ENCODE assay signal across 22 cellular contexts in the genomic region with DNA sequence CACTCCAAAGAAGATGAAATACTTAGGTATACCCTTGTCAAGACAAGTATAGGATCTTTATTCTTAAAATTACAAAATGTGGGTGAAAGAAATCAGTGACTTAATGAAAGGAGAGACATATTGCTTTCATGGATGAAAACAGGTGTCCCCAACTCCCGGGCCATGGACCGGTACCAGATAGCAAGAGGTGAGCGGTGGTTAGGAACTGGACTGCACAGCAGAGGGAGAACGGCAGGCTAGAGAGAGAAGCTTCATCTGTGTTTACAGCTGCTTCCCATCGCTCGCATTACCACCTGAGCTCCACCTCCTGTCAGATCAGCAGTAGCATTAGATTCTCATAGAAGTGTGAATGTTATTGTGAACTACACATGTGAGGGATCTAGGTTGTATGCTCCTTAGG.
A peak's percentile ranks its signal among the peaks of the same experiment; 100 is the strongest.
DNase-seq lines count a peak whose midpoint lies in the region; ATAC-seq and TF ChIP-seq lines count a peak whose summit lies in the region.
"Had no signal": no experiment of that assay in that cellular context is flagged by ENCODE, and none has a peak within 500 bp of the region (broad histone marks: within the 10 kb centered on the region; RNA-seq: fewer than 3 reads in every experiment).

No MANE protein-coding gene starts in this region.

- TF ChIP-seq EP300 in esophagus muscularis mucosa (IDR thresholded peaks at IDR 0.05), result no peak

- H3K4me3 ChIP-seq in esophagus muscularis mucosa, result no peak overlapping the region
- H3K4me3 ChIP-seq: BLaER1 had no signal

- H3K27me3 ChIP-seq in esophagus muscularis mucosa, result no peaks in the 10 kb centered on the region
- H3K27me3 ChIP-seq: BE2C, BLaER1 had no signal

- intact Hi-C loops in esophagus muscularis mucosa (cut with DNase I), result no loop called here

- H3K9me3 Mint-ChIP-seq in natural killer cell treated with Interleukin-12 subunit alpha and Interleukin-12 subunit beta and Interleukin-15 and Interleukin-18, amount 100 ng/mL, for 72 hours, result no peaks in the 10 kb centered on the region

- H3K36me3 Mint-ChIP-seq in natural killer cell treated with Interleukin-12 subunit alpha and Interleukin-12 subunit beta and Interleukin-15 and Interleukin-18, amount 100 ng/mL, for 72 hours, result no peaks in the 10 kb centered on the region
- H3K36me3 Mint-ChIP-seq: CD14-positive monocyte; CD4-positive, alpha-beta memory T cell; CD4-positive, CD25-positive, alpha-beta regulatory T cell; CD8-positive, alpha-beta memory T cell had no signal

- H3K9me3 ChIP-seq in esophagus muscularis mucosa, result no peaks in the 10 kb centered on the region
- H3K9me3 ChIP-seq: BE2C, BLaER1 had no signal

- no peaks in the 10 kb centered on the region for H3K36me3 ChIP-seq in esophagus muscularis mucosa
- H3K36me3 ChIP-seq: BE2C, BLaER1 had no signal

- H3K4me1 Mint-ChIP-seq in natural killer cell treated with Interleukin-12 subunit alpha and Interleukin-12 subunit beta and Interleukin-15 and Interleukin-18, amount 100 ng/mL, for 72 hours (ENCODE audit: low read depth in 2 of 2), result no peaks in the 10 kb centered on the region
- H3K4me1 Mint-ChIP-seq: CD14-positive monocyte; CD4-positive, alpha-beta memory T cell; CD4-positive, CD25-positive, alpha-beta regulatory T cell; CD8-positive, alpha-beta memory T cell had no signal

- peak; percentile 68 for DNase-seq in G401 (ENCODE audit: low spot score)
- peak; percentile 59 for DNase-seq in cerebellar cortex (ENCODE audit: low spot score)
- DNase-seq in esophagus muscularis mucosa (ENCODE audit: extremely low spot score), result peak; percentile 53
- no peak for DNase-seq in GM13977 (ENCODE audit: low spot score)
- DNase-seq in natural killer cell treated with Interleukin-12 subunit alpha and Interleukin-12 subunit beta and Interleukin-15 and Interleukin-18, amount 100 ng/mL, for 72 hours (ENCODE audit: low spot score), result no peak
- DNase-seq: 8988T; ACHN; BE2C; CD4-positive, alpha-beta memory T cell; CD4-positive, CD25-positive, alpha-beta regulatory T cell; CD8-positive, alpha-beta memory T cell; COR-L47; DMS 273 treated with DMSO at 0.1 percent for 48 hours; DMS153; DMS53; DMS79; DND-41; EL; GF-D8 had no signal

- no peaks in the 10 kb centered on the region for H3K4me1 ChIP-seq in esophagus muscularis mucosa
- H3K4me1 ChIP-seq: BE2C, BLaER1 had no signal

- no peak for TF ChIP-seq POLR2A in esophagus muscularis mucosa (IDR thresholded peaks at IDR 0.05; ENCODE audit: low read depth)

- in situ Hi-C loops in G401 (cut with HindIII; ENCODE audit: low sequenced_read_pairs) (no loop called here), GM13977 (cut with MboI; ENCODE audit: low pct_unique_long_range_greater_than_20kb, low sequenced_read_pairs, unreplicated experiment) (no loop called here)

- H3K4me3 Mint-ChIP-seq in natural killer cell treated with Interleukin-12 subunit alpha and Interleukin-12 subunit beta and Interleukin-15 and Interleukin-18, amount 100 ng/mL, for 72 hours, result no peak overlapping the region
- H3K4me3 Mint-ChIP-seq: CD14-positive monocyte; CD4-positive, alpha-beta memory T cell; CD4-positive, CD25-positive, alpha-beta regulatory T cell; CD8-positive, alpha-beta memory T cell had no signal

- no peak overlapping the region for H3K27ac ChIP-seq in esophagus muscularis mucosa (replicated peaks in 1 of 4)
- H3K27ac ChIP-seq: BLaER1 had no signal

- no peak overlapping the region for H3K27ac Mint-ChIP-seq in natural killer cell treated with Interleukin-12 subunit alpha and Interleukin-12 subunit beta and Interleukin-15 and Interleukin-18, amount 100 ng/mL, for 72 hours
- H3K27ac Mint-ChIP-seq: CD14-positive monocyte; CD4-positive, alpha-beta memory T cell; CD4-positive, CD25-positive, alpha-beta regulatory T cell; CD8-positive, alpha-beta memory T cell had no signal

- ATAC-seq in HG02973 (IDR thresholded peaks at IDR 0.05; ENCODE audit: unreplicated experiment), result no peak
- ATAC-seq in natural killer cell treated with Interleukin-12 subunit alpha and Interleukin-12 subunit beta and Interleukin-15 and Interleukin-18, amount 100 ng/mL, for 72 hours, result no peak

- H3K27me3 Mint-ChIP-seq in natural killer cell treated with Interleukin-12 subunit alpha and Interleukin-12 subunit beta and Interleukin-15 and Interleukin-18, amount 100 ng/mL, for 72 hours, result no peaks in the 10 kb centered on the region
- H3K27me3 Mint-ChIP-seq: CD4-positive, alpha-beta memory T cell; CD8-positive, alpha-beta memory T cell had no signal

- TF ChIP-seq CTCF in esophagus muscularis mucosa (IDR thresholded peaks at IDR 0.05) (no peak), GM13977 (IDR thresholded peaks at IDR 0.05; ENCODE audit: extremely low read depth, insufficient read depth, missing control alignments) (no peak)

- 86% methylated on average over 6 of the region's 6 CpGs for WGBS in esophagus muscularis mucosa

Comparison
In these comparisons a context has a peak if more than half of its experiments do, and no peak if none do; other contexts are left out.
1. DNase-seq: peak in G401 (single experiment), cerebellar cortex (single experiment) and esophagus muscularis mucosa (single experiment); none in GM13977 (single experiment) and natural killer cell treated with Interleukin-12 subunit alpha and Interleukin-12 subunit beta and Interleukin-15 and Interleukin-18, amount 100 ng/mL, for 72 hours (single experiment).